Comparison of ENCODE assay signal across 1 cellular context in genomic region chr12:56987011-56987410, GRCh38.
TF ChIP-seq lines count a peak whose summit lies in the region.

No MANE protein-coding gene starts in this region.

TF ChIP-seq in K562, 482 proteins besides CTCF, POLR2A, EP300 and RAD21:
- no peak for TF ChIP-seq NR1H2 (CRISPR knock-in tag; IDR thresholded peaks at IDR 0.05)
- no peak for TF ChIP-seq PTRF (tag; IDR thresholded peaks at IDR 0.05)
- TF ChIP-seq PHF20 (IDR thresholded peaks at IDR 0.05; ENCODE audit: partially characterized antibody), result no peak
- TF ChIP-seq, protein P1, sequence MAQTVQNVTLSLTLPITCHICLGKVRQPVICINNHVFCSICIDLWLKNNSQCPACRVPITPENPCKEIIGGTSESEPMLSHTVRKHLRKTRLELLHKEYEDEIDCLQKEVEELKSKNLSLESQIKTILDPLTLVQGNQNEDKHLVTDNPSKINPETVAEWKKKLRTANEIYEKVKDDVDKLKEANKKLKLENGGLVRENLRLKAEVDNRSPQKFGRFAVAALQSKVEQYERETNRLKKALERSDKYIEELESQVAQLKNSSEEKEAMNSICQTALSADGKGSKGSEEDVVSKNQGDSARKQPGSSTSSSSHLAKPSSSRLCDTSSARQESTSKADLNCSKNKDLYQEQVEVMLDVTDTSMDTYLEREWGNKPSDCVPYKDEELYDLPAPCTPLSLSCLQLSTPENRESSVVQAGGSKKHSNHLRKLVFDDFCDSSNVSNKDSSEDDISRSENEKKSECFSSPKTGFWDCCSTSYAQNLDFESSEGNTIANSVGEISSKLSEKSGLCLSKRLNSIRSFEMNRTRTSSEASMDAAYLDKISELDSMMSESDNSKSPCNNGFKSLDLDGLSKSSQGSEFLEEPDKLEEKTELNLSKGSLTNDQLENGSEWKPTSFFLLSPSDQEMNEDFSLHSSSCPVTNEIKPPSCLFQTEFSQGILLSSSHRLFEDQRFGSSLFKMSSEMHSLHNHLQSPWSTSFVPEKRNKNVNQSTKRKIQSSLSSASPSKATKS (CRISPR knock-in tag; IDR thresholded peaks at IDR 0.05), result no peak
TF ChIP-seq in K562: peak in this region for 0.
